ENCODE assay signal across 1 cellular context in genomic region chr2:11375689-11376027, GRCh38.
TF ChIP-seq lines count a peak whose summit lies in the region.

No MANE protein-coding gene starts in this region.

TF ChIP-seq in IMR-90, 13 proteins besides CTCF, POLR2A, EP300 and RAD21:
- TF ChIP-seq MXI1 (IDR thresholded peaks at IDR 0.05; ENCODE audit: borderline replicate concordance, low read depth, low read length) (no peak), BHLHE40 (IDR thresholded peaks at IDR 0.05; ENCODE audit: low read depth, low read length) (no peak), FOS (IDR thresholded peaks at IDR 0.05; ENCODE audit: low read depth, low read length) (no peak), NFE2L2 (IDR thresholded peaks at IDR 0.05; ENCODE audit: low read depth, low read length) (no peak), SMC3 (IDR thresholded peaks at IDR 0.05; ENCODE audit: low read depth, low read length) (no peak), MAFK (IDR thresholded peaks at IDR 0.05; ENCODE audit: low read depth, low read length) (no peak), CHD1 (IDR thresholded peaks at IDR 0.05; ENCODE audit: low read depth, low read length) (no peak), CEBPB (IDR thresholded peaks at IDR 0.05; ENCODE audit: low read depth, low read length) (no peak), RCOR1 (IDR thresholded peaks at IDR 0.05; ENCODE audit: insufficient replicate concordance, low read length) (no peak), MAZ (IDR thresholded peaks at IDR 0.05; ENCODE audit: borderline replicate concordance, low read depth, low read length) (no peak), RFX5 (IDR thresholded peaks at IDR 0.05; ENCODE audit: low read depth, low read length) (no peak)
- TF ChIP-seq, protein P1, sequence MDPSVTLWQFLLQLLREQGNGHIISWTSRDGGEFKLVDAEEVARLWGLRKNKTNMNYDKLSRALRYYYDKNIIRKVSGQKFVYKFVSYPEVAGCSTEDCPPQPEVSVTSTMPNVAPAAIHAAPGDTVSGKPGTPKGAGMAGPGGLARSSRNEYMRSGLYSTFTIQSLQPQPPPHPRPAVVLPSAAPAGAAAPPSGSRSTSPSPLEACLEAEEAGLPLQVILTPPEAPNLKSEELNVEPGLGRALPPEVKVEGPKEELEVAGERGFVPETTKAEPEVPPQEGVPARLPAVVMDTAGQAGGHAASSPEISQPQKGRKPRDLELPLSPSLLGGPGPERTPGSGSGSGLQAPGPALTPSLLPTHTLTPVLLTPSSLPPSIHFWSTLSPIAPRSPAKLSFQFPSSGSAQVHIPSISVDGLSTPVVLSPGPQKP (IDR thresholded peaks at IDR 0.05; ENCODE audit: borderline replicate concordance, low read depth, low read length): no peak
- TF ChIP-seq, protein P2, sequence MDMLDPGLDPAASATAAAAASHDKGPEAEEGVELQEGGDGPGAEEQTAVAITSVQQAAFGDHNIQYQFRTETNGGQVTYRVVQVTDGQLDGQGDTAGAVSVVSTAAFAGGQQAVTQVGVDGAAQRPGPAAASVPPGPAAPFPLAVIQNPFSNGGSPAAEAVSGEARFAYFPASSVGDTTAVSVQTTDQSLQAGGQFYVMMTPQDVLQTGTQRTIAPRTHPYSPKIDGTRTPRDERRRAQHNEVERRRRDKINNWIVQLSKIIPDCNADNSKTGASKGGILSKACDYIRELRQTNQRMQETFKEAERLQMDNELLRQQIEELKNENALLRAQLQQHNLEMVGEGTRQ (IDR thresholded peaks at IDR 0.05; ENCODE audit: low read depth, low read length): no peak
